27 cellular contexts compared by ENCODE assay signal in the genomic region with DNA sequence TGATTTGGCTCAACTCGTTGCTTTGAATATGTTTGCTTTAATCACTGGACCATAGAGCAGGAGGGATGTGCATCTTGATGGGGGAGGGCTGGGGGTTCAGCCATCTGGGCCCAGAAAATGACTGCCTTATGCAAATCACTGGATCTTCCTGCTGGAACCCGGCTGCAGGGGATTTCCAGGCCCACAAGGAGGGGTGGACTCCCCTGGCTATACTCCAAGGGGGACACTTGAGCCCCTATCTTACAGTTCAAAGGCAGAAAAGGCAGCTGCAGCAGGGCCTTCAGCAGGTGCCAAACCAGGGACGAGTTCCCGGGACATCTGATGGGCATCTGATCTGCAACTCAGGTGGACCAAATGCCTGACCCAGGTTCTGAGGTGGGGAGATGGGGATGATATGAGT.
DNase-seq lines count a peak whose midpoint lies in the region; ATAC-seq and TF ChIP-seq lines count a peak whose summit lies in the region.
"Had no signal": no experiment of that assay in that cellular context is flagged by ENCODE, and none has a peak within 500 bp of the region (broad histone marks: within the 10 kb centered on the region; RNA-seq: fewer than 3 reads in every experiment).

No MANE protein-coding gene starts in this region.

- no peak for ATAC-seq in lung (ENCODE audit: insufficient read depth, low FRiP score)
- ATAC-seq: natural killer cell treated with Interleukin-12 subunit alpha and Interleukin-12 subunit beta and Interleukin-15 and Interleukin-18, amount 100 ng/mL, for 72 hours had no signal

- no peaks in the 10 kb centered on the region for H3K27me3 ChIP-seq in lung (ENCODE audit: control insufficient read depth, insufficient read depth)
- H3K27me3 ChIP-seq: transverse colon had no signal

- peak; percentile 18 for DNase-seq in NCI-H1105 treated with DMSO at 0.1 percent for 48 hours (lab: John Stamatoyannopoulos, UW)
- DNase-seq in NCI-H1105 (lab: John Stamatoyannopoulos, UW): no peak
- peak; percentile 10 for DNase-seq in D341Med (ENCODE audit: low spot score)
- peak; percentile 77 for DNase-seq in NCI-H69 (lab: John Stamatoyannopoulos, UW)
- peak; percentile 19 for DNase-seq in lung (ENCODE audit: low spot score)
- DNase-seq in KBM-7: no peak
- DNase-seq in EL: no peak
- DNase-seq in occipital lobe (lab: John Stamatoyannopoulos, UW): no peak
- DNase-seq: 8988T; activated CD4-positive, alpha-beta T cell treated with anti-CD3 and anti-CD28 coated beads for 4 hours; activated gamma-delta T cell; activated naive CD8-positive, alpha-beta T cell treated with anti-CD3 and anti-CD28 coated beads for 36 hours; activated T-cell treated with anti-CD3 and anti-CD28 coated beads, Interleukin-2, amount 50 U/mL, for 1 hour; anterior cingulate cortex; Calu3; effector CD4-positive, alpha-beta T cell; hippocampal formation; KG1; mammary epithelial cell; NCI-H1417 treated with DMSO at 0.1 percent for 48 hours; NCI-H2107; NCI-H774; stimulated activated CD4-positive, alpha-beta T cell treated with anti-CD3 and anti-CD28 coated beads, Interleukin-4, amount 100 ng/mL, for 24 hours; transverse colon; WERI-Rb-1 had no signal

- in situ Hi-C loops in KBM-7 (cut with MboI; ENCODE audit: low pct_unique_long_range_greater_than_20kb, low sequenced_read_pairs): no loop called here

- no peaks in the 10 kb centered on the region for H3K36me3 ChIP-seq in lung (ENCODE audit: control insufficient read depth in 2 of 2, insufficient read depth in 2 of 2, low read length in 2 of 2)
- H3K36me3 ChIP-seq: transverse colon, WERI-Rb-1 had no signal

- no peaks in the 10 kb centered on the region for H3K4me1 ChIP-seq in lung (ENCODE audit: control insufficient read depth in 2 of 2, insufficient read depth in 2 of 2, low read length in 2 of 2)
- H3K4me1 ChIP-seq: transverse colon had no signal

- no peak overlapping the region for H3K27ac ChIP-seq in lung (ENCODE audit: low read depth in 1 of 2, low read length in 1 of 2)
- H3K27ac ChIP-seq: HL-60, transverse colon, WERI-Rb-1 had no signal

- 54 to 64% methylated on average over 4 of the region's 4 CpGs for whole genome bisulfite sequencing in lung, 2 donors

- TF ChIP-seq CTCF in lung (IDR thresholded peaks at IDR 0.05; ENCODE audit: control extremely low read depth, extremely low read depth): no peak

- H3K9me3 ChIP-seq in lung (ENCODE audit: control insufficient read depth in 2 of 2, insufficient read depth in 1 of 2, low read length in 1 of 2): peaks cover 5% of the 10 kb centered on the region in 2 donors
- H3K9me3 ChIP-seq: transverse colon had no signal

- no peak overlapping the region for H3K4me3 ChIP-seq in lung
- H3K4me3 ChIP-seq: transverse colon had no signal

Comparison
In these comparisons a context has a peak if more than half of its experiments do, and no peak if none do; other contexts are left out.
1. DNase-seq: peak in NCI-H1105 treated with DMSO at 0.1 percent for 48 hours (single experiment), D341Med (single experiment), NCI-H69 (single experiment) and lung (single experiment); none in NCI-H1105 (single experiment), KBM-7 (single experiment), EL (single experiment) and occipital lobe (single experiment).